In the genomic region with DNA sequence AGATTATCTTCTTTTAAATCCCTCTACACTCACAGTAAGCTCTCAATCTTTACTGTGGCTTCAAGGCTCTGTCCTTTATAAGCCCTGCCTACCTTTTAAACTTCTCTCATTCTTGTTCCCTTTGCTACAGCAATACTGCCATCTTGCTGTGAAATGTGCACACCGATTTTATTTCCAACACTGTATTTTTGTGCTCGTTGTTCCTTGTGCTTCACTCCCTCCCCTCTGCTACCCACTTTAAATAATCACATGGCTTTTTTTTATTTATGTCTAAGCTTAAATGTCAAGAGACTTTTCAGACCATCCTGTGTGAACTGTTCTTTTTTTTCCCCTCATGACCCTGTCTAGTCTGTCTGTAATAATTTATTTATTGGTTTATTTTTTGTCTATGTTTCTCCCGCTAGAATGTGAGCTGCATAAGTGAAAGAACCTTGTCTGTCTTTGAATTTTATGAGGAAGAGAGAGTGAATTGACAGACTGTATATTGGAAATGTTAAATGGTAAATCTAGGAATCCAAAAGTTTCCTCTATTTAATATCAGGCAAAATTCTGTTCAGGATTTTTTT, we compare ENCODE assay signal across 8 cellular contexts. TPM values are rescaled to one million over a fixed set of nuclear protein-coding genes. Genes with fewer than 3 reads are reported as not detected.
DNase-seq lines count a peak whose midpoint lies in the region; ATAC-seq and TF ChIP-seq lines count a peak whose summit lies in the region.

No MANE protein-coding gene starts in this region.

- H3K9me2 ChIP-seq in SU-DHL-6 (replicated peaks; ENCODE audit: insufficient read depth, low read length), result no peaks in the 10 kb centered on the region

- no peak overlapping the region for H2AFZ ChIP-seq in SU-DHL-6 (ENCODE audit: low read depth, low read length, severe bottlenecking)

- no peaks in the 10 kb centered on the region for H3K27me3 Mint-ChIP-seq in activated naive CD8-positive, alpha-beta T cell treated with anti-CD3 and anti-CD28 coated beads, Interleukin-2, amount 10 ng/mL, durations not matched to agents 7 days and 5 days
- H3K27me3 Mint-ChIP-seq in activated naive CD8-positive, alpha-beta T cell treated with anti-CD3 and anti-CD28 coated beads for 36 hours, result no peaks in the 10 kb centered on the region

- no peaks in the 10 kb centered on the region for H3K27me3 ChIP-seq in SU-DHL-6 (ENCODE audit: low read length)
- H3K27me3 ChIP-seq in foreskin keratinocyte, result no peaks in the 10 kb centered on the region
- no peaks in the 10 kb centered on the region for H3K27me3 ChIP-seq in rectal smooth muscle tissue (ENCODE audit: control insufficient read depth, insufficient read depth, low read length)

- no peak overlapping the region for H3K4me2 ChIP-seq in SU-DHL-6 (ENCODE audit: low read depth, low read length, poor library complexity, severe bottlenecking)

- H3K4me1 Mint-ChIP-seq in activated naive CD8-positive, alpha-beta T cell treated with anti-CD3 and anti-CD28 coated beads, Interleukin-2, amount 10 ng/mL, durations not matched to agents 7 days and 5 days, result no peaks in the 10 kb centered on the region
- peaks cover 6% of the 10 kb centered on the region for H3K4me1 Mint-ChIP-seq in activated naive CD8-positive, alpha-beta T cell treated with anti-CD3 and anti-CD28 coated beads for 36 hours

- H3K9me3 Mint-ChIP-seq in activated naive CD8-positive, alpha-beta T cell treated with anti-CD3 and anti-CD28 coated beads, Interleukin-2, amount 10 ng/mL, durations not matched to agents 7 days and 5 days, result no peaks in the 10 kb centered on the region
- H3K9me3 Mint-ChIP-seq in activated naive CD8-positive, alpha-beta T cell treated with anti-CD3 and anti-CD28 coated beads for 36 hours, result no peaks in the 10 kb centered on the region

- ATAC-seq in activated naive CD8-positive, alpha-beta T cell treated with anti-CD3 and anti-CD28 coated beads, Interleukin-2, amount 10 ng/mL, durations not matched to agents 7 days and 5 days (ENCODE audit: low read depth), result peak; percentile 50
- ATAC-seq in foreskin keratinocyte, result no peak
- no peak for ATAC-seq in GM21515 (IDR thresholded peaks at IDR 0.05; ENCODE audit: unreplicated experiment)
- no peak for ATAC-seq in GM19467 (IDR thresholded peaks at IDR 0.05; ENCODE audit: unreplicated experiment)

- no peak overlapping the region for H3K4me3 Mint-ChIP-seq in activated naive CD8-positive, alpha-beta T cell treated with anti-CD3 and anti-CD28 coated beads, Interleukin-2, amount 10 ng/mL, durations not matched to agents 7 days and 5 days
- H3K4me3 Mint-ChIP-seq in activated naive CD8-positive, alpha-beta T cell treated with anti-CD3 and anti-CD28 coated beads for 36 hours, result no peak overlapping the region

- H3K36me3 ChIP-seq in SU-DHL-6 (ENCODE audit: low read length) (0 out of 2 replicates have a peak, but pooled peaks cover 3% of the 10 kb centered on the region), rectal smooth muscle tissue (ENCODE audit: control insufficient read depth, insufficient read depth, low read length) (peaks cover 4% of the 10 kb centered on the region)

- H3K4me1 ChIP-seq in foreskin keratinocyte (no peaks in the 10 kb centered on the region), rectal smooth muscle tissue (ENCODE audit: control insufficient read depth, insufficient read depth, low read length) (peaks cover 5% of the 10 kb centered on the region)

- peak; percentile 63 for TF ChIP-seq CTCF in LNCAP (IDR thresholded peaks at IDR 0.05)
- TF ChIP-seq CTCF in SU-DHL-6 (IDR thresholded peaks at IDR 0.05; ENCODE audit: insufficient read depth, low read length, poor library complexity, severe bottlenecking), result peak; percentile 51
- TF ChIP-seq CTCF in foreskin keratinocyte (conservative IDR thresholded peaks at IDR 0.05), result peak; percentile 72

- no peaks in the 10 kb centered on the region for H3K79me2 ChIP-seq in SU-DHL-6 (ENCODE audit: insufficient read depth, low read length)

- no peaks in the 10 kb centered on the region for H3K9me3 ChIP-seq in SU-DHL-6 (ENCODE audit: insufficient read depth, low read length)

- POLR2A ChIA-PET in activated naive CD8-positive, alpha-beta T cell treated with anti-CD3 and anti-CD28 coated beads, Interleukin-2, amount 10 ng/mL, durations not matched to agents 7 days and 5 days (lab: Charles Lee), result no interaction called here

- H3K9ac ChIP-seq in SU-DHL-6 (ENCODE audit: low read length), result no peak overlapping the region
- H3K9ac ChIP-seq in rectal smooth muscle tissue (ENCODE audit: low read length), result no peak overlapping the region

- H4K20me1 ChIP-seq in SU-DHL-6 (ENCODE audit: low read depth, low read length), result no peaks in the 10 kb centered on the region

- H3K27ac Mint-ChIP-seq in activated naive CD8-positive, alpha-beta T cell treated with anti-CD3 and anti-CD28 coated beads, Interleukin-2, amount 10 ng/mL, durations not matched to agents 7 days and 5 days, result no peak overlapping the region
- H3K27ac Mint-ChIP-seq in activated naive CD8-positive, alpha-beta T cell treated with anti-CD3 and anti-CD28 coated beads for 36 hours, result no peak overlapping the region

- H3K27ac ChIP-seq in SU-DHL-6 (ENCODE audit: low read depth, low read length) (peak overlapping the region; percentile 23; the same call in 1 of the 2 replicates), foreskin keratinocyte (no peak overlapping the region), rectal smooth muscle tissue (ENCODE audit: low read depth, low read length) (peak overlapping the region; percentile 29)

- no peaks in the 10 kb centered on the region for H3F3A ChIP-seq in SU-DHL-6 (ENCODE audit: insufficient read depth)

- peaks cover 11% of the 10 kb centered on the region for H3K36me3 Mint-ChIP-seq in activated naive CD8-positive, alpha-beta T cell treated with anti-CD3 and anti-CD28 coated beads, Interleukin-2, amount 10 ng/mL, durations not matched to agents 7 days and 5 days
- peaks cover 14% of the 10 kb centered on the region for H3K36me3 Mint-ChIP-seq in activated naive CD8-positive, alpha-beta T cell treated with anti-CD3 and anti-CD28 coated beads for 36 hours

- no peak overlapping the region for H3K4me3 ChIP-seq in SU-DHL-6 (ENCODE audit: insufficient read depth, low read length, poor library complexity, severe bottlenecking)
- H3K4me3 ChIP-seq in rectal smooth muscle tissue (ENCODE audit: low read length), result no peak overlapping the region

- DNase-seq in activated naive CD8-positive, alpha-beta T cell treated with anti-CD3 and anti-CD28 coated beads, Interleukin-2, amount 10 ng/mL, durations not matched to agents 7 days and 5 days, result no peak
- no peak for DNase-seq in activated naive CD8-positive, alpha-beta T cell treated with anti-CD3 and anti-CD28 coated beads for 36 hours
- DNase-seq in foreskin keratinocyte, result peak in 1 of 2 donors; percentile 31

RNA-seq across cellular contexts. Expression of gene ABCD3, which starts 45.7 kb away (rescaled TPM):
- total RNA-seq in activated naive CD8-positive, alpha-beta T cell treated with anti-CD3 and anti-CD28 coated beads, Interleukin-2, amount 10 ng/mL, durations not matched to agents 7 days and 5 days, result 10 to 100 TPM; 22.6 to 26.0 TPM
- 10 to 100 TPM; 33.3 to 33.7 TPM for total RNA-seq in activated naive CD8-positive, alpha-beta T cell treated with anti-CD3 and anti-CD28 coated beads for 36 hours
- 33.4 and 35.7 TPM in 2 replicates for total RNA-seq in foreskin keratinocyte
- polyA plus RNA-seq in foreskin keratinocyte, result 11.4 and 15.9 TPM in 2 replicates
